Comparison of ENCODE assay signal across 1 cellular context in the genomic region with DNA sequence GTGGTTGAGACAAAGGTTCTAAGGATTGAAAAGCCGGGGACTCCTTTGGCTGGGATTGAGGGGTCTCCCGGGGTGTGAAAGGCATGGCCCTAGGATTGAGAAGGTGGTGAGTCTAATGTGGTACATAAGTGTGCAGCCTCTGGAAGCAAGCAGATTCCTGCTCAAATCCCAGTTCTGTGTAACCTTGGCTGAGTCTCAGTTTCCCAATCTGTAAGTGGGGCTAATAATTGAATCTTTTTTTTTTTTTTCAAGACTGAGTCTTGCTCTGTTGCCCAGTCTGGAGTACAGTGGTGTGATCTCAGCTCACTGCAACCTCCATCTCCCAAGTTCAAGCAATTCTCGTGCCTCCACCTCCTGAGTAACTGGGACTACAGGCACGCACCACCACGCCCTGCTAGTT.
A peak's percentile ranks its signal among the peaks of the same experiment; 100 is the strongest.
TF ChIP-seq lines count a peak whose summit lies in the region.

No MANE protein-coding gene starts in this region.

TF ChIP-seq in K562, 482 proteins besides CTCF, POLR2A, EP300 and RAD21:
- TF ChIP-seq PRMT5 (CRISPR knock-in tag; IDR thresholded peaks at IDR 0.05) = no peak
- TF ChIP-seq KDM1A (IDR thresholded peaks at IDR 0.05) = peak; percentile 19 to 47; a peak in 2 of 4 replicates
- TF ChIP-seq ZNF175 (CRISPR knock-in tag; IDR thresholded peaks at IDR 0.05; ENCODE audit: low read depth) = no peak
- TF ChIP-seq BCOR (IDR thresholded peaks at IDR 0.05) = peak; percentile 92
- 0 out of 2 replicates have a peak, but pooled peaks have one; percentile 51 for TF ChIP-seq HDAC2 (IDR thresholded peaks at IDR 0.05)
- TF ChIP-seq, protein P1, sequence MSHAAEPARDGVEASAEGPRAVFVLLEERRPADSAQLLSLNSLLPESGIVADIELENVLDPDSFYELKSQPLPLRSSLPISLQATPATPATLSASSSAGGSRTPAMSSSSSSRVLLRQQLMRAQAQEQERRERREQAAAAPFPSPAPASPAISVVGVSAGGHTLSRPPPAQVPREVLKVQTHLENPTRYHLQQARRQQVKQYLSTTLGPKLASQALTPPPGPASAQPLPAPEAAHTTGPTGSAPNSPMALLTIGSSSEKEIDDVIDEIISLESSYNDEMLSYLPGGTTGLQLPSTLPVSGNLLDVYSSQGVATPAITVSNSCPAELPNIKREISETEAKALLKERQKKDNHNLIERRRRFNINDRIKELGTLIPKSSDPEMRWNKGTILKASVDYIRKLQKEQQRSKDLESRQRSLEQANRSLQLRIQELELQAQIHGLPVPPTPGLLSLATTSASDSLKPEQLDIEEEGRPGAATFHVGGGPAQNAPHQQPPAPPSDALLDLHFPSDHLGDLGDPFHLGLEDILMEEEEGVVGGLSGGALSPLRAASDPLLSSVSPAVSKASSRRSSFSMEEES (CRISPR knock-in tag; IDR thresholded peaks at IDR 0.05) = no peak
- TF ChIP-seq, protein P2, sequence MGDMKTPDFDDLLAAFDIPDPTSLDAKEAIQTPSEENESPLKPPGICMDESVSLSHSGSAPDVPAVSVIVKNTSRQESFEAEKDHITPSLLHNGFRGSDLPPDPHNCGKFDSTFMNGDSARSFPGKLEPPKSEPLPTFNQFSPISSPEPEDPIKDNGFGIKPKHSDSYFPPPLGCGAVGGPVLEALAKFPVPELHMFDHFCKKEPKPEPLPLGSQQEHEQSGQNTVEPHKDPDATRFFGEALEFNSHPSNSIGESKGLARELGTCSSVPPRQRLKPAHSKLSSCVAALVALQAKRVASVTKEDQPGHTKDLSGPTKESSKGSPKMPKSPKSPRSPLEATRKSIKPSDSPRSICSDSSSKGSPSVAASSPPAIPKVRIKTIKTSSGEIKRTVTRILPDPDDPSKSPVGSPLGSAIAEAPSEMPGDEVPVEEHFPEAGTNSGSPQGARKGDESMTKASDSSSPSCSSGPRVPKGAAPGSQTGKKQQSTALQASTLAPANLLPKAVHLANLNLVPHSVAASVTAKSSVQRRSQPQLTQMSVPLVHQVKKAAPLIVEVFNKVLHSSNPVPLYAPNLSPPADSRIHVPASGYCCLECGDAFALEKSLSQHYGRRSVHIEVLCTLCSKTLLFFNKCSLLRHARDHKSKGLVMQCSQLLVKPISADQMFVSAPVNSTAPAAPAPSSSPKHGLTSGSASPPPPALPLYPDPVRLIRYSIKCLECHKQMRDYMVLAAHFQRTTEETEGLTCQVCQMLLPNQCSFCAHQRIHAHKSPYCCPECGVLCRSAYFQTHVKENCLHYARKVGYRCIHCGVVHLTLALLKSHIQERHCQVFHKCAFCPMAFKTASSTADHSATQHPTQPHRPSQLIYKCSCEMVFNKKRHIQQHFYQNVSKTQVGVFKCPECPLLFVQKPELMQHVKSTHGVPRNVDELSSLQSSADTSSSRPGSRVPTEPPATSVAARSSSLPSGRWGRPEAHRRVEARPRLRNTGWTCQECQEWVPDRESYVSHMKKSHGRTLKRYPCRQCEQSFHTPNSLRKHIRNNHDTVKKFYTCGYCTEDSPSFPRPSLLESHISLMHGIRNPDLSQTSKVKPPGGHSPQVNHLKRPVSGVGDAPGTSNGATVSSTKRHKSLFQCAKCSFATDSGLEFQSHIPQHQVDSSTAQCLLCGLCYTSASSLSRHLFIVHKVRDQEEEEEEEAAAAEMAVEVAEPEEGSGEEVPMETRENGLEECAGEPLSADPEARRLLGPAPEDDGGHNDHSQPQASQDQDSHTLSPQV (IDR thresholded peaks at IDR 0.05) = no peak
- peak; percentile 55; the same call in 1 of the 2 replicates for TF ChIP-seq ESRRA (IDR thresholded peaks at IDR 0.05; ENCODE audit: borderline replicate concordance, low read depth)
- TF ChIP-seq ZFPM2 (CRISPR knock-in tag; IDR thresholded peaks at IDR 0.05) = no peak
- TF ChIP-seq ZBTB8A (IDR thresholded peaks at IDR 0.05; ENCODE audit: partially characterized antibody) = no peak
- TF ChIP-seq, protein P3, sequence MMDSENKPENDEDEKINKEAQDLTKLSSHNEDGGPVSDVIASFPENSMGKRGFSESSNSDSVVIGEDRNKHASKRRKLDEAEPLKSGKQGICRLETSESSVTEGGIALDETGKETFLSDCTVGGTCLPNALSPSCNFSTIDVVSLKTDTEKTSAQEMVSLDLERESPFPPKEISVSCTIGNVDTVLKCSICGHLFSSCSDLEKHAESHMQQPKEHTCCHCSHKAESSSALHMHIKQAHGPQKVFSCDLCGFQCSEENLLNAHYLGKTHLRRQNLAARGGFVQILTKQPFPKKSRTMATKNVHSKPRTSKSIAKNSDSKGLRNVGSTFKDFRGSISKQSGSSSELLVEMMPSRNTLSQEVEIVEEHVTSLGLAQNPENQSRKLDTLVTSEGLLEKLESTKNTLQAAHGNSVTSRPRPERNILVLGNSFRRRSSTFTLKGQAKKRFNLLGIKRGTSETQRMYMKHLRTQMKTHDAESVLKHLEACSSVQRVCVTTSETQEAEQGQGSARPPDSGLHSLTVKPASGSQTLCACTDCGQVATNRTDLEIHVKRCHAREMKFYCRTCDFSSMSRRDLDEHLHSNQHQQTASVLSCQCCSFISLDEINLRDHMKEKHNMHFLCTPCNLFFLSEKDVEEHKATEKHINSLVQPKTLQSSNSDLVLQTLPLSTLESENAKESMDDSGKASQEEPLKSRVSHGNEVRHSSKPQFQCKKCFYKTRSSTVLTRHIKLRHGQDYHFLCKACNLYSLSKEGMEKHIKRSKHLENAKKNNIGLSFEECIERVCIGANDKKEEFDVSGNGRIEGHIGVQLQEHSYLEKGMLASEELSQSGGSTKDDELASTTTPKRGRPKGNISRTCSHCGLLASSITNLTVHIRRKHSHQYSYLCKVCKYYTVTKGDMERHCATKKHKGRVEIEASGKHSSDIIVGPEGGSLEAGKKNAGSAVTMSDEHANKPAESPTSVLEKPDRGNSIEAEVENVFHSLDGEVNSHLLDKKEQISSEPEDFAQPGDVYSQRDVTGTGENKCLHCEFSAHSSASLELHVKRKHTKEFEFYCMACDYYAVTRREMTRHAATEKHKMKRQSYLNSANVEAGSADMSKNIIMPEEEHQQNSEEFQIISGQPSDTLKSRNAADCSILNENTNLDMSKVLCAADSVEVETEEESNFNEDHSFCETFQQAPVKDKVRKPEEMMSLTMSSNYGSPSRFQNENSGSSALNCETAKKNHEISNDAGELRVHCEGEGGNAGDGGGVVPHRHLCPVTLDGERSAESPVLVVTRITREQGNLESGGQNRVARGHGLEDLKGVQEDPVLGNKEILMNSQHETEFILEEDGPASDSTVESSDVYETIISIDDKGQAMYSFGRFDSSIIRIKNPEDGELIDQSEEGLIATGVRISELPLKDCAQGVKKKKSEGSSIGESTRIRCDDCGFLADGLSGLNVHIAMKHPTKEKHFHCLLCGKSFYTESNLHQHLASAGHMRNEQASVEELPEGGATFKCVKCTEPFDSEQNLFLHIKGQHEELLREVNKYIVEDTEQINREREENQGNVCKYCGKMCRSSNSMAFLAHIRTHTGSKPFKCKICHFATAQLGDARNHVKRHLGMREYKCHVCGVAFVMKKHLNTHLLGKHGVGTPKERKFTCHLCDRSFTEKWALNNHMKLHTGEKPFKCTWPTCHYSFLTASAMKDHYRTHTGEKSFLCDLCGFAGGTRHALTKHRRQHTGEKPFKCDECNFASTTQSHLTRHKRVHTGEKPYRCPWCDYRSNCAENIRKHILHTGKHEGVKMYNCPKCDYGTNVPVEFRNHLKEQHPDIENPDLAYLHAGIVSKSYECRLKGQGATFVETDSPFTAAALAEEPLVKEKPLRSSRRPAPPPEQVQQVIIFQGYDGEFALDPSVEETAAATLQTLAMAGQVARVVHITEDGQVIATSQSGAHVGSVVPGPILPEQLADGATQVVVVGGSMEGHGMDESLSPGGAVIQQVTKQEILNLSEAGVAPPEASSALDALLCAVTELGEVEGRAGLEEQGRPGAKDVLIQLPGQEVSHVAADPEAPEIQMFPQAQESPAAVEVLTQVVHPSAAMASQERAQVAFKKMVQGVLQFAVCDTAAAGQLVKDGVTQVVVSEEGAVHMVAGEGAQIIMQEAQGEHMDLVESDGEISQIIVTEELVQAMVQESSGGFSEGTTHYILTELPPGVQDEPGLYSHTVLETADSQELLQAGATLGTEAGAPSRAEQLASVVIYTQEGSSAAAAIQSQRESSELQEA (IDR thresholded peaks at IDR 0.05; ENCODE audit: low read depth) = no peak
- no peak for TF ChIP-seq CAMTA2 (CRISPR knock-in tag; conservative IDR thresholded peaks at IDR 0.05)
- TF ChIP-seq DACH1 (IDR thresholded peaks at IDR 0.05; ENCODE audit: partially characterized antibody) = no peak
- TF ChIP-seq ZNF24 (IDR thresholded peaks at IDR 0.05) = no peak
- no peak for TF ChIP-seq TAF7 (tag; IDR thresholded peaks at IDR 0.05)
- peak; percentile 61; the same call in 1 of the 2 replicates for TF ChIP-seq ADNP (tag; IDR thresholded peaks at IDR 0.05)
- no peak for TF ChIP-seq SREBF2 (CRISPR knock-in tag; IDR thresholded peaks at IDR 0.05)
- no peak for TF ChIP-seq TEAD1 (CRISPR knock-in tag; IDR thresholded peaks at IDR 0.05)
- no peak for TF ChIP-seq FOXP1 (CRISPR knock-in tag; IDR thresholded peaks at IDR 0.05)
- TF ChIP-seq, protein P4, sequence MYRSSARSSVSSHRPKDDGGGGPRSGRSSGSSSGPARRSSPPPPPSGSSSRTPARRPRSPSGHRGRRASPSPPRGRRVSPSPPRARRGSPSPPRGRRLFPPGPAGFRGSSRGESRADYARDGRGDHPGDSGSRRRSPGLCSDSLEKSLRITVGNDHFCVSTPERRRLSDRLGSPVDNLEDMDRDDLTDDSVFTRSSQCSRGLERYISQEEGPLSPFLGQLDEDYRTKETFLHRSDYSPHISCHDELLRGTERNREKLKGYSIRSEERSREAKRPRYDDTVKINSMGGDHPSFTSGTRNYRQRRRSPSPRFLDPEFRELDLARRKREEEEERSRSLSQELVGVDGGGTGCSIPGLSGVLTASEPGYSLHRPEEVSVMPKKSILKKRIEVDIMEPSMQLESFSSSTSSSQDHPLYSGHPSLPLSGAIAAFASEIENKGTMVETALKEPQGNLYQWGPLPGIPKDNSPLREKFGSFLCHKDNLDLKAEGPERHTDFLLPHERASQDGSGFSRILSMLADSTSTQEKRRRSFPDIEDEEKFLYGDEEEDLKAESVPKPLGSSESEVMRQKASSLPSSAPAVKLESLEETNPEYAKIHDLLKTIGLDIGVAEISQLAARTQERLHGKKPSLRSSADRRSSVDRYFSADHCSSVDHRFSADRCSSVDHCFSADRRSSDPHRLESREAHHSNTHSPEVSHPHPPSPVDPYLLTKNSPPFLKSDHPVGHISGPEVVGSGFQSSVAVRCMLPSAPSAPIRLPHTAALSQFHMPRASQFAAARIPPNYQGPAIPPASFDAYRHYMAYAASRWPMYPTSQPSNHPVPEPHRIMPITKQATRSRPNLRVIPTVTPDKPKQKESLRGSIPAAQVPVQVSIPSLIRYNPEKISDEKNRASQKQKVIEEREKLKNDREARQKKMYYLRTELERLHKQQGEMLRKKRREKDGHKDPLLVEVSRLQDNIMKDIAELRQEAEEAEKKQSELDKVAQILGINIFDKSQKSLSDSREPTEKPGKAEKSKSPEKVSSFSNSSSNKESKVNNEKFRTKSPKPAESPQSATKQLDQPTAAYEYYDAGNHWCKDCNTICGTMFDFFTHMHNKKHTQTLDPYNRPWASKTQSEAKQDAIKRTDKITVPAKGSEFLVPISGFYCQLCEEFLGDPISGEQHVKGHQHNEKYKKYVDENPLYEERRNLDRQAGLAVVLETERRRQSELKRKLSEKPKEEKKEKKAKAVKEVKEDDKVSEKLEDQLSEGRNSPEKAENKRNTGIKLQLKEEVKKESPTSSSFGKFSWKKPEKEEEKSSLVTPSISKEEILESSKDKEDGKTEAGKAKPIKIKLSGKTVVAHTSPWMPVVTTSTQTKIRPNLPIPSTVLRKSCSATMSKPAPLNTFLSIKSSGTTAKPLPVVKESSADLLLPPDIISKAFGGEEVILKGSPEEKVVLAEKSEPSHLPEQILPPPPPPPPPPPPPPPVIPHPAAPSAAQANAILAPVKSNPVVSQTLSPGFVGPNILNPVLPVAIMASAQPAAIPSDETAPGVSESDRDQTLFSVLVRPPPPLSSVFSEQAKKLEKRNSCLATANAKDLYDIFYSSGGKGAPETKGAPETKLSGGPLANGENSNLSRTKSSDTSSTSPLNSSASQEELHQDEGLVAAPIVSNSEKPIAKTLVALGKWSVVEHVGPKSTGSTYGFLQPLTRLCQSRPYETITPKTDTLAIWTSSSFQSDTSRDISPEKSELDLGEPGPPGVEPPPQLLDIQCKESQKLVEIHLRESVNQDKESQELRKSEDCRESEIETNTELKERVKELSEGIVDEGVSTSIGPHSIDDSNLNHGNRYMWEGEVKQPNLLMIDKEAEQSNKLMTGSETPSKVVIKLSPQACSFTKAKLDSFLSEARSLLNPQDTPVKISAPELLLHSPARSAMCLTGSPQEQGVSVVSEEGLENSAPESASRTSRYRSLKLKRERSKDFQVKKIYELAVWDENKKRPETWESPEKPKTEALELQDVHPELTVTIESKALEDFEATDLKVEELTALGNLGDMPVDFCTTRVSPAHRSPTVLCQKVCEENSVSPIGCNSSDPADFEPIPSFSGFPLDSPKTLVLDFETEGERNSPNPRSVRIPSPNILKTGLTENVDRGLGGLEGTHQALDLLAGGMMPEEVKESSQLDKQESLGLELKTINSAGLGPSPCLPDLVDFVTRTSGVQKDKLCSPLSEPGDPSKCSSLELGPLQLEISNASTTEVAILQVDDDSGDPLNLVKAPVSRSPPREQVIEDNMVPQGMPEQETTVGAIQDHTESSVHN (IDR thresholded peaks at IDR 0.05; ENCODE audit: borderline replicate concordance in 1 of 2, low read depth in 1 of 2) = no peak
- TF ChIP-seq, protein P5, sequence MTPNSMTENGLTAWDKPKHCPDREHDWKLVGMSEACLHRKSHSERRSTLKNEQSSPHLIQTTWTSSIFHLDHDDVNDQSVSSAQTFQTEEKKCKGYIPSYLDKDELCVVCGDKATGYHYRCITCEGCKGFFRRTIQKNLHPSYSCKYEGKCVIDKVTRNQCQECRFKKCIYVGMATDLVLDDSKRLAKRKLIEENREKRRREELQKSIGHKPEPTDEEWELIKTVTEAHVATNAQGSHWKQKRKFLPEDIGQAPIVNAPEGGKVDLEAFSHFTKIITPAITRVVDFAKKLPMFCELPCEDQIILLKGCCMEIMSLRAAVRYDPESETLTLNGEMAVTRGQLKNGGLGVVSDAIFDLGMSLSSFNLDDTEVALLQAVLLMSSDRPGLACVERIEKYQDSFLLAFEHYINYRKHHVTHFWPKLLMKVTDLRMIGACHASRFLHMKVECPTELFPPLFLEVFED (CRISPR knock-in tag; conservative IDR thresholded peaks at IDR 0.05) = no peak
- TF ChIP-seq RBM25 (IDR thresholded peaks at IDR 0.05; ENCODE audit: low read depth, low read length, severe bottlenecking) = peak; percentile 80
- TF ChIP-seq LEF1 (IDR thresholded peaks at IDR 0.05) = no peak
- no peak for TF ChIP-seq ZNF134 (CRISPR knock-in tag; conservative IDR thresholded peaks at IDR 0.05)
- no peak for TF ChIP-seq ZNF589 (CRISPR knock-in tag; IDR thresholded peaks at IDR 0.05; ENCODE audit: low read depth)
- TF ChIP-seq ZNF384 (IDR thresholded peaks at IDR 0.05; ENCODE audit: low read depth, low read length) = 0 out of 2 replicates have a peak, but pooled peaks have one; percentile 7
- no peak for TF ChIP-seq MED1 (CRISPR knock-in tag; IDR thresholded peaks at IDR 0.05; ENCODE audit: borderline replicate concordance)
